1 cellular context compared by ENCODE assay signal in the genomic region with DNA sequence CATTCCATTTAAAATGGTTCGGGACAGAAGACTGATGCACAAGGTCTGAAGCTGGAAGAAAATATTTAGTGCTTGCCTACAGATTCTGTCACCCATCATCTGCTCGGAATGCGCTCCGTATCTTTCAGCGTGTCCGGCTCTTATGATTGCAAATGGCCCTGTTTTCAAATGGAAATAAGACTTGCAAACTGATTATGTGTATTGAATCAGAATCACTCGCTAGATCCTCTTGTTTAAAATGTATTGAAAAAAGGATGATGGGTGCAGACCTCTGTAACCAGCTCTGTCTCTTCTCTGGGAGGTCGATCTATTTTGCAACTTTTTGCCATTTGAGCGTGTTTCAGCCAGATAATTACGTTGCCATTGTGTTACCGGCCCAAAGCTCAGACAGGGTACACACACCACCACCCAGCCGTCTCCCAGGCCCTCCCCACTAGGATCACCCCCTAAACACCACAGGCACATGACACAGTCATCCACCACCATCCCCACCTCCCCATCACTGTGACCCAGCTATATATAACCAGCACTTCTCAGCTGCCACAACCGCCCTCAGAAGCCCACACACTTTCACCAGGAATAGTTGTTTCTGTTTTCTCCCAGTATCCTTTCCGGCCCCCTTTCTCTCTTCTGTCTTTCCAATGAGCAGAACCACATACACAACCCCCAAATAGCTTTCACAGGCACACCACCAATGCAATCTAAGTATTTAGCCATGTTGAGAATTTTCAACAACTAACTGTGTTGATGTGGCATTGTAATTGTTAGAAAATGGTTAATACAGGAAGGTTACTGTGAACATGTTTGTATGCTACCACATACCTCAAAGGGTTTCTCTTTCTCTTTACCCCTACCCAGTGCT.
TF ChIP-seq lines count a peak whose summit lies in the region.

No MANE protein-coding gene starts in this region.

TF ChIP-seq in H1, 55 proteins besides CTCF, POLR2A, EP300 and RAD21:
- TF ChIP-seq SIN3A (conservative IDR thresholded peaks at IDR 0.05 in 1 of 2, IDR thresholded peaks at IDR 0.05 in 1 of 2; ENCODE audit: low read depth in 1 of 2, low read length in 2 of 2), result no peak
- no peak for TF ChIP-seq SIX5 (IDR thresholded peaks at IDR 0.05; ENCODE audit: low read depth, low read length)
- peak; percentile 74 for TF ChIP-seq SUZ12 (IDR thresholded peaks at IDR 0.05; ENCODE audit: low read length)
- TF ChIP-seq CEBPB (IDR thresholded peaks at IDR 0.05; ENCODE audit: low read depth, low read length), result no peak
- no peak for TF ChIP-seq CHD1 (IDR thresholded peaks at IDR 0.05; ENCODE audit: low read depth, low read length)
- no peak for TF ChIP-seq SP2 (IDR thresholded peaks at IDR 0.05; ENCODE audit: low read length)
- TF ChIP-seq TCF12 (IDR thresholded peaks at IDR 0.05; ENCODE audit: low read depth, low read length), result no peak
- TF ChIP-seq ASH2L (IDR thresholded peaks at IDR 0.05; ENCODE audit: low read length), result no peak
- no peak for TF ChIP-seq SP1 (IDR thresholded peaks at IDR 0.05; ENCODE audit: low read depth, low read length)
- peak; percentile 64; the same call in 1 of the 2 replicates for TF ChIP-seq CBX8 (IDR thresholded peaks at IDR 0.05; ENCODE audit: borderline replicate concordance, low read depth, low read length)
- no peak for TF ChIP-seq ZNF274 (IDR thresholded peaks at IDR 0.05; ENCODE audit: borderline replicate concordance, extremely low read depth, low read length)
- TF ChIP-seq, protein P1, sequence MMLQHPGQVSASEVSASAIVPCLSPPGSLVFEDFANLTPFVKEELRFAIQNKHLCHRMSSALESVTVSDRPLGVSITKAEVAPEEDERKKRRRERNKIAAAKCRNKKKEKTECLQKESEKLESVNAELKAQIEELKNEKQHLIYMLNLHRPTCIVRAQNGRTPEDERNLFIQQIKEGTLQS (IDR thresholded peaks at IDR 0.05; ENCODE audit: insufficient read depth, low read depth, low read length), result no peak
- TF ChIP-seq SAP30 (IDR thresholded peaks at IDR 0.05; ENCODE audit: insufficient read depth, insufficient replicate concordance, low read length), result no peak
- no peak for TF ChIP-seq HDAC6 (IDR thresholded peaks at IDR 0.05; ENCODE audit: low read depth, low read length)
- no peak for TF ChIP-seq TAF1 (IDR thresholded peaks at IDR 0.05; ENCODE audit: low read depth, low read length)
- TF ChIP-seq SIRT6 (IDR thresholded peaks at IDR 0.05; ENCODE audit: low read length), result no peak
- TF ChIP-seq, protein P2, sequence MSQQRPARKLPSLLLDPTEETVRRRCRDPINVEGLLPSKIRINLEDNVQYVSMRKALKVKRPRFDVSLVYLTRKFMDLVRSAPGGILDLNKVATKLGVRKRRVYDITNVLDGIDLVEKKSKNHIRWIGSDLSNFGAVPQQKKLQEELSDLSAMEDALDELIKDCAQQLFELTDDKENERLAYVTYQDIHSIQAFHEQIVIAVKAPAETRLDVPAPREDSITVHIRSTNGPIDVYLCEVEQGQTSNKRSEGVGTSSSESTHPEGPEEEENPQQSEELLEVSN (IDR thresholded peaks at IDR 0.05), result no peak
- no peak for TF ChIP-seq YY1 (IDR thresholded peaks at IDR 0.05; ENCODE audit: low read depth, low read length)
- TF ChIP-seq EZH2 (IDR thresholded peaks at IDR 0.05; ENCODE audit: low read depth, low read length, severe bottlenecking), result peak; percentile 60
